In the genomic region with DNA sequence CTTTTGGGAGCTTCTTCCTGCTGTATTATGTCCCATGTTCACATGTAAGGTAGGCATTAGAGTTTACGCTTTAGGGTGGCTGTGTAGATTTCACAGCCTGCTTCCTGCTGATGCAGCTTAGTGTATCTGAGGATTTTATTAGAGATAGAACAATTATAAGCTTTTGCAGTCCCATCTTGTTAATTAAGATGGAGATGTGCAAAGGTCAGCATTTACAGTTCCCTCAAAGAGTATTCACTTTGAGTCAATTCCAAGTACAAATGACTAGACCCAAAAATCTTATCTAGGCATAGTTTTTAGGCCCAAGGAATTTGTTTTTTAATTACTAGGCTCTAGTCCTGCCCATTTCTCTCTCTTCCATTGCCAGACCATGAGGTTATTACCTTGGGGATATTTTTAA, we compare ENCODE assay signal across 36 cellular contexts.
"Had no signal": no experiment of that assay in that cellular context is flagged by ENCODE, and none has a peak within 500 bp of the region (broad histone marks: within the 10 kb centered on the region; RNA-seq: fewer than 3 reads in every experiment).

No MANE protein-coding gene starts in this region.

- H3K9me3 Mint-ChIP-seq: activated B cell treated with CpG ODN at 0.5 μM for 24 hours; activated CD4-positive, alpha-beta memory T cell treated with anti-CD3 and anti-CD28 coated beads for 36 hours; activated CD4-positive, alpha-beta T cell treated with anti-CD3 and anti-CD28 coated beads, Interleukin-2, amount 10 ng/mL, durations not matched to agents 24 days and 14 days; activated CD8-positive, alpha-beta T cell treated with anti-CD3 and anti-CD28 coated beads for 36 hours; activated naive CD4-positive, alpha-beta T cell treated with anti-CD3 and anti-CD28 coated beads for 36 hours; activated naive CD4-positive, alpha-beta T cell treated with anti-CD3 and anti-CD28 coated beads, Interleukin-2, amount 50 U/mL, for 72 hours; activated naive CD8-positive, alpha-beta T cell treated with anti-CD3 and anti-CD28 coated beads for 36 hours; activated T-cell treated with anti-CD3 and anti-CD28 coated beads, Interleukin-2, amount 50 U/mL, for 4 hours; activated T-cell treated with anti-CD3 and anti-CD28 coated beads, Interleukin-2, amount 50 U/mL, for 72 hours; activated T-helper 1 cell treated with anti-CD3 and anti-CD28 coated beads, Interleukin-12 subunit alpha, Interleukin-12 subunit beta, Interleukin-2, Interleukin-4 antibody, amounts not matched to agents 30 ng/mL and 10 ng/mL and 1 ng/mL, durations not matched to agents 14 hours and 24 hours and 36 hours; T-helper 1 cell treated with Interleukin-12 subunit alpha and Interleukin-12 subunit beta and Interleukin-4 antibody, amounts not matched to agents 30 μg/mL and 1 μg/mL, for 36 hours; T-helper 2 cell treated with Interferon-gamma antibody and Interleukin-4, amounts not matched to agents 5 μg/mL and 100 μg/mL, for 36 hours had no signal

- H3K36me3 Mint-ChIP-seq: activated CD4-positive, alpha-beta memory T cell treated with anti-CD3 and anti-CD28 coated beads for 36 hours; activated naive CD4-positive, alpha-beta T cell treated with anti-CD3 and anti-CD28 coated beads, Interleukin-2, amount 50 U/mL, for 72 hours; activated naive CD8-positive, alpha-beta T cell treated with anti-CD3 and anti-CD28 coated beads for 36 hours had no signal

- DNase-seq: activated B cell treated with CpG ODN at 0.5 μM for 24 hours; activated CD4-positive, alpha-beta memory T cell treated with anti-CD3 and anti-CD28 coated beads for 36 hours; activated CD4-positive, alpha-beta T cell treated with anti-CD3 and anti-CD28 coated beads for 4 hours; activated CD4-positive, alpha-beta T cell treated with anti-CD3 and anti-CD28 coated beads, Interleukin-2, amount 10 ng/mL, durations not matched to agents 24 days and 14 days; activated CD4-positive, alpha-beta T cell treated with anti-CD3 and anti-CD28 coated beads, Interleukin-2, amount 50 U/mL, for 1 hour; activated CD4-positive, alpha-beta T cell treated with anti-CD3 and anti-CD28 coated beads, Interleukin-2, amount 50 U/mL, for 4 hours; activated CD4-positive, CD25-positive, alpha-beta regulatory T cell treated with anti-CD3 and anti-CD28 coated beads, Interleukin-2, amount 50 U/mL, for 72 hours; activated CD8-positive, alpha-beta memory T cell treated with anti-CD3 and anti-CD28 coated beads, Interleukin-2, amount 50 U/mL, for 4 hours; activated CD8-positive, alpha-beta T cell treated with anti-CD3 and anti-CD28 coated beads for 36 hours; activated effector memory CD4-positive, alpha-beta T cell treated with anti-CD3 and anti-CD28 coated beads, Interleukin-2, amount 50 U/mL, for 16 hours; activated gamma-delta T cell treated with Interleukin-2 at 50 U/mL for 16 hours; activated naive CD4-positive, alpha-beta T cell; activated naive CD4-positive, alpha-beta T cell treated with anti-CD3 and anti-CD28 coated beads for 36 hours; activated naive CD4-positive, alpha-beta T cell treated with anti-CD3 and anti-CD28 coated beads, Interleukin-2, amount 50 U/mL, for 16 hours; activated naive CD8-positive, alpha-beta T cell treated with anti-CD3 and anti-CD28 coated beads for 36 hours; activated T-cell treated with anti-CD3 and anti-CD28 coated beads for 4 hours; activated T-cell treated with anti-CD3 and anti-CD28 coated beads, Interleukin-2, amount 50 U/mL, for 1 hour; activated T-cell treated with anti-CD3 and anti-CD28 coated beads, Interleukin-2, amount 50 U/mL, for 4 hours; activated T-cell treated with anti-CD3 and anti-CD28 coated beads, Interleukin-2, amount 50 U/mL, for 72 hours; adrenal gland; amniotic stem cell; aorta; body of pancreas; brain microvascular endothelial cell; central memory CD4-positive, alpha-beta T cell; T-helper 2 cell; T-helper 9 cell had no signal

- H3K4me1 Mint-ChIP-seq: activated B cell treated with CpG ODN at 0.5 μM for 24 hours; activated CD4-positive, alpha-beta T cell treated with anti-CD3 and anti-CD28 coated beads, Interleukin-2, amount 10 ng/mL, durations not matched to agents 24 days and 14 days; activated naive CD8-positive, alpha-beta T cell treated with anti-CD3 and anti-CD28 coated beads for 36 hours; activated T-helper 17 cell treated with anti-CD3 and anti-CD28 coated beads, Interleukin-2, amount 50 U/mL, for 72 hours had no signal

- FAIRE-seq: astrocyte, TTC549 had no signal

- H3K27ac Mint-ChIP-seq: activated B cell treated with CpG ODN at 0.5 μM for 24 hours; activated CD4-positive, alpha-beta memory T cell treated with anti-CD3 and anti-CD28 coated beads for 36 hours; activated CD4-positive, alpha-beta T cell treated with anti-CD3 and anti-CD28 coated beads, Interleukin-2, amount 10 ng/mL, durations not matched to agents 24 days and 14 days; activated CD8-positive, alpha-beta T cell treated with anti-CD3 and anti-CD28 coated beads for 36 hours; activated naive CD4-positive, alpha-beta T cell treated with anti-CD3 and anti-CD28 coated beads for 36 hours; activated naive CD4-positive, alpha-beta T cell treated with anti-CD3 and anti-CD28 coated beads, Interleukin-2, amount 50 U/mL, for 72 hours; activated naive CD8-positive, alpha-beta T cell treated with anti-CD3 and anti-CD28 coated beads for 36 hours; activated T-cell treated with anti-CD3 and anti-CD28 coated beads, Interleukin-2, amount 50 U/mL, for 72 hours; activated T-helper 1 cell treated with anti-CD3 and anti-CD28 coated beads, Interleukin-12 subunit alpha, Interleukin-12 subunit beta, Interleukin-2, Interleukin-4 antibody, amounts not matched to agents 30 ng/mL and 10 ng/mL and 1 ng/mL, durations not matched to agents 14 hours and 24 hours and 36 hours; activated T-helper 17 cell treated with anti-CD3 and anti-CD28 coated beads, Interleukin-2, amount 50 U/mL, for 72 hours; T-helper 1 cell treated with Interleukin-12 subunit alpha and Interleukin-12 subunit beta and Interleukin-4 antibody, amounts not matched to agents 30 μg/mL and 1 μg/mL, for 36 hours; T-helper 2 cell treated with Interferon-gamma antibody and Interleukin-4, amounts not matched to agents 5 μg/mL and 100 μg/mL, for 36 hours had no signal

- H3K27me3 Mint-ChIP-seq: activated B cell treated with CpG ODN at 0.5 μM for 24 hours; activated CD4-positive, alpha-beta memory T cell treated with anti-CD3 and anti-CD28 coated beads for 36 hours; activated CD4-positive, alpha-beta T cell treated with anti-CD3 and anti-CD28 coated beads, Interleukin-2, amount 10 ng/mL, durations not matched to agents 24 days and 14 days; activated naive CD8-positive, alpha-beta T cell treated with anti-CD3 and anti-CD28 coated beads for 36 hours had no signal

- H3K9me3 ChIP-seq: adrenal gland, body of pancreas, breast epithelium had no signal

- H3K4me3 ChIP-seq: adrenal gland, body of pancreas, breast epithelium had no signal

- H3K4me1 ChIP-seq: adrenal gland, body of pancreas, breast epithelium had no signal

- H3K27me3 ChIP-seq: adrenal gland, body of pancreas, brain microvascular endothelial cell, breast epithelium had no signal

- H3K36me3 ChIP-seq: adrenal gland, brain microvascular endothelial cell, breast epithelium had no signal

- ATAC-seq: activated CD8-positive, alpha-beta T cell treated with anti-CD3 and anti-CD28 coated beads for 36 hours; activated naive CD4-positive, alpha-beta T cell treated with anti-CD3 and anti-CD28 coated beads, Interleukin-2, amount 50 U/mL, for 72 hours; activated T-cell treated with anti-CD3 and anti-CD28 coated beads, Interleukin-2, amount 50 U/mL, for 4 hours; activated T-cell treated with anti-CD3 and anti-CD28 coated beads, Interleukin-2, amount 50 U/mL, for 72 hours; activated T-helper 17 cell treated with anti-CD3 and anti-CD28 coated beads, Interleukin-2, amount 50 U/mL, for 72 hours; body of pancreas had no signal

- H3K4me3 Mint-ChIP-seq: activated B cell treated with CpG ODN at 0.5 μM for 24 hours; activated CD4-positive, alpha-beta memory T cell treated with anti-CD3 and anti-CD28 coated beads for 36 hours; activated CD4-positive, alpha-beta T cell treated with anti-CD3 and anti-CD28 coated beads, Interleukin-2, amount 10 ng/mL, durations not matched to agents 24 days and 14 days; activated CD8-positive, alpha-beta T cell treated with anti-CD3 and anti-CD28 coated beads for 36 hours; activated naive CD4-positive, alpha-beta T cell treated with anti-CD3 and anti-CD28 coated beads for 36 hours; activated naive CD8-positive, alpha-beta T cell treated with anti-CD3 and anti-CD28 coated beads for 36 hours; activated T-cell treated with anti-CD3 and anti-CD28 coated beads, Interleukin-2, amount 50 U/mL, for 4 hours; activated T-cell treated with anti-CD3 and anti-CD28 coated beads, Interleukin-2, amount 50 U/mL, for 72 hours; activated T-helper 1 cell treated with anti-CD3 and anti-CD28 coated beads, Interleukin-12 subunit alpha, Interleukin-12 subunit beta, Interleukin-2, Interleukin-4 antibody, amounts not matched to agents 30 ng/mL and 10 ng/mL and 1 ng/mL, durations not matched to agents 14 hours and 24 hours and 36 hours; activated T-helper 17 cell treated with anti-CD3 and anti-CD28 coated beads, Interleukin-2, amount 50 U/mL, for 72 hours; T-helper 1 cell treated with Interleukin-12 subunit alpha and Interleukin-12 subunit beta and Interleukin-4 antibody, amounts not matched to agents 30 μg/mL and 1 μg/mL, for 36 hours; T-helper 2 cell treated with Interferon-gamma antibody and Interleukin-4, amounts not matched to agents 5 μg/mL and 100 μg/mL, for 36 hours had no signal

- H3K27ac ChIP-seq: adrenal gland, body of pancreas, brain microvascular endothelial cell, breast epithelium, VCaP had no signal
